Comparison of ENCODE assay signal across 11 cellular contexts in genomic region chr5:14594378-14595074, GRCh38. TPM values are rescaled to one million over a fixed set of nuclear protein-coding genes. Genes with fewer than 3 reads are reported as not detected.
DNase-seq lines count a peak whose midpoint lies in the region; ATAC-seq and TF ChIP-seq lines count a peak whose summit lies in the region.
"Had no signal": no experiment of that assay in that cellular context is flagged by ENCODE, and none has a peak within 500 bp of the region (broad histone marks: within the 10 kb centered on the region; RNA-seq: fewer than 3 reads in every experiment).

No MANE protein-coding gene starts in this region.

- no peak for ATAC-seq in CD4-positive, alpha-beta T cell (ENCODE audit: poor library complexity)
- no peak for ATAC-seq in GM21390 (IDR thresholded peaks at IDR 0.05; ENCODE audit: unreplicated experiment)

- H3K18ac ChIP-seq in trophoblast cell (ENCODE audit: low read length) = peak overlapping the region; percentile 28

- H2AK5ac ChIP-seq in trophoblast cell (ENCODE audit: low read length) = peak overlapping the region; percentile 59

- 70 to 77% (median 76%) methylated on average over 3 to 4 of the region's 4 CpGs for WGBS in adrenal gland, 4 donors
- no CpG with 5 or more reads among the region's 4 CpGs for WGBS in trophoblast cell (ENCODE audit: extremely low coverage, insufficient coverage, insufficient read length)
- WGBS in smooth muscle cell (ENCODE audit: low lambda C conversion rate) = 91% methylated on average over 4 of the region's 4 CpGs

- H3K4me1 Mint-ChIP-seq in CD4-positive, alpha-beta T cell (ENCODE audit: low read depth) = peaks cover 86% of the 10 kb centered on the region
- H3K4me1 Mint-ChIP-seq in MCF 10A (ENCODE audit: insufficient read depth, unreplicated experiment) = no peaks in the 10 kb centered on the region

- H3K36me3 Mint-ChIP-seq in CD4-positive, alpha-beta T cell (ENCODE audit: low read depth) = no peaks in the 10 kb centered on the region
- H3K36me3 Mint-ChIP-seq in MCF 10A (ENCODE audit: insufficient read depth, unreplicated experiment) = no peaks in the 10 kb centered on the region

- peaks cover 2% of the 10 kb centered on the region for H3K79me1 ChIP-seq in trophoblast cell (ENCODE audit: low read length)

- H4K8ac ChIP-seq in trophoblast cell (ENCODE audit: low read depth, low read length) = no peak overlapping the region

- H3K4me3 ChIP-seq in Loucy (ENCODE audit: low read length, poor library complexity, severe bottlenecking) (peak overlapping the region; percentile 67), adrenal gland (no peak overlapping the region), trophoblast cell (ENCODE audit: low read depth, low read length) (no peak overlapping the region), smooth muscle cell (no peak overlapping the region)

- BruUV-seq in MCF 10A (replicated peaks; lab: Mats Ljungman, UMichigan) = no TSS peak

- H3K4me3 Mint-ChIP-seq in CD4-positive, alpha-beta T cell = peak overlapping the region; percentile 83
- no peak overlapping the region for H3K4me3 Mint-ChIP-seq in MCF 10A (ENCODE audit: unreplicated experiment)
- H3K4me3 Mint-ChIP-seq: H9 had no signal

- H4K20me1 ChIP-seq in Loucy (ENCODE audit: insufficient read depth, low read length, poor library complexity, severe bottlenecking) (no peaks in the 10 kb centered on the region), smooth muscle cell (ENCODE audit: low read depth) (no peaks in the 10 kb centered on the region)

- peak overlapping the region; percentile 91 for H3K27ac Mint-ChIP-seq in CD4-positive, alpha-beta T cell
- H3K27ac Mint-ChIP-seq in MCF 10A (ENCODE audit: low read depth, unreplicated experiment) = no peak overlapping the region
- H3K27ac Mint-ChIP-seq: H9 had no signal

- H2BK120ac ChIP-seq in trophoblast cell (ENCODE audit: insufficient read depth, low read length, poor library complexity) = no peak overlapping the region

- no peak for TF ChIP-seq CTCF in CD4-positive, alpha-beta T cell (IDR thresholded peaks at IDR 0.05)
- TF ChIP-seq CTCF in Loucy (conservative IDR thresholded peaks at IDR 0.05; ENCODE audit: low read length) (no peak), adrenal gland (IDR thresholded peaks at IDR 0.05) (no peak), smooth muscle cell (IDR thresholded peaks at IDR 0.05; ENCODE audit: borderline replicate concordance, insufficient read depth, poor library complexity, severe bottlenecking) (no peak), MCF 10A (IDR thresholded peaks at IDR 0.05; ENCODE audit: unreplicated experiment) (no peak)

- H3K14ac ChIP-seq in trophoblast cell (ENCODE audit: low read length) = no peak overlapping the region

- H3K4me1 ChIP-seq in Loucy (ENCODE audit: insufficient read depth, low read length, poor library complexity, severe bottlenecking) (peaks cover 80% of the 10 kb centered on the region), adrenal gland (replicated peaks in 1 of 2) (peaks cover 0 to 11% of the 10 kb centered on the region in 2 donors), trophoblast cell (ENCODE audit: control insufficient read depth in 1 of 2, insufficient read depth in 2 of 2, low read length in 2 of 2) (peaks cover 8 to 10% of the 10 kb centered on the region in 2 experiments), smooth muscle cell (ENCODE audit: low read depth) (no peaks in the 10 kb centered on the region)

- no peak overlapping the region for H2AFZ ChIP-seq in Loucy (ENCODE audit: low read length)
- no peak overlapping the region for H2AFZ ChIP-seq in trophoblast cell (ENCODE audit: insufficient read depth, low read length, poor library complexity)
- H2AFZ ChIP-seq in smooth muscle cell (ENCODE audit: low read depth) = no peak overlapping the region

- H3K27ac ChIP-seq in CD4-positive, alpha-beta T cell (ENCODE audit: low read depth, low read length) = peak overlapping the region; percentile 68
- H3K27ac ChIP-seq in adrenal gland = peak overlapping the region in 4 of 5 donors; percentile 29 to 79 (median 70)
- no peak overlapping the region for H3K27ac ChIP-seq in trophoblast cell (ENCODE audit: low read depth, low read length)
- no peak overlapping the region for H3K27ac ChIP-seq in smooth muscle cell (ENCODE audit: low read depth)

- intact Hi-C loops in CD4-positive, alpha-beta T cell (cut with DNase I, micrococcal nuclease) = loop anchor here in 1 of 2 experiments (5.0 kb wide), 1 partner anchor 197 kb away; no protein-coding TSS in a partner anchor
- intact Hi-C loops in adrenal gland (cut with DNase I) = no loop called here
- intact Hi-C loops in MCF 10A (cut with micrococcal nuclease) = no loop called here

- peaks cover 86% of the 10 kb centered on the region for H3K79me2 ChIP-seq in Loucy (ENCODE audit: insufficient read depth, low read length)
- no peaks in the 10 kb centered on the region for H3K79me2 ChIP-seq in trophoblast cell (ENCODE audit: control insufficient read depth, insufficient read depth, low read length, poor library complexity)
- H3K79me2 ChIP-seq in smooth muscle cell (ENCODE audit: low read depth) = no peaks in the 10 kb centered on the region

- peak overlapping the region; percentile 50 for H4K91ac ChIP-seq in trophoblast cell (ENCODE audit: low read depth, low read length)

- H3K36me3 ChIP-seq in Loucy (ENCODE audit: insufficient read depth, low read length) (no peaks in the 10 kb centered on the region), adrenal gland (replicated peaks in 1 of 2) (no peaks in the 10 kb centered on the region), trophoblast cell (ENCODE audit: control insufficient read depth in 1 of 2, insufficient read depth in 2 of 2, low read length in 2 of 2) (no peaks in the 10 kb centered on the region), smooth muscle cell (ENCODE audit: low read depth) (no peaks in the 10 kb centered on the region)

- no peak overlapping the region for H3K4ac ChIP-seq in trophoblast cell (ENCODE audit: low read depth, low read length)

- H3K9ac ChIP-seq in Loucy (ENCODE audit: low read depth, low read length, poor library complexity, severe bottlenecking) (peak overlapping the region; percentile 60), trophoblast cell (ENCODE audit: low read length) (no peak overlapping the region), smooth muscle cell (ENCODE audit: low read depth) (no peak overlapping the region)

- CTCF ChIA-PET in CD4-positive, alpha-beta T cell (lab: Charles Lee) = interaction anchor here (2.2 kb wide), 1 partner anchor 12 kb away, joined by 13 read pairs; the partner anchor contains the start of gene OTULINL
- CTCF ChIA-PET in MCF 10A (lab: Yijun Ruan, JAX) = no interaction called here

- H3K4me2 ChIP-seq in Loucy (ENCODE audit: low read depth, low read length, poor library complexity, severe bottlenecking) = peak overlapping the region; percentile 82
- no peak overlapping the region for H3K4me2 ChIP-seq in trophoblast cell (ENCODE audit: low read length)
- no peak overlapping the region for H3K4me2 ChIP-seq in smooth muscle cell

- TF ChIP-seq POLR2A in adrenal gland (IDR thresholded peaks at IDR 0.05) = no peak

- no peaks in the 10 kb centered on the region for H3K27me3 Mint-ChIP-seq in CD4-positive, alpha-beta T cell
- H3K27me3 Mint-ChIP-seq in MCF 10A (ENCODE audit: insufficient read depth, unreplicated experiment) = peaks cover 16% of the 10 kb centered on the region

- no peak overlapping the region for H3K23ac ChIP-seq in trophoblast cell (ENCODE audit: low read length)

- POLR2A ChIA-PET in CD4-positive, alpha-beta T cell (lab: Charles Lee) = interaction anchor here (0.8 to 5.7 kb wide), 4 partner anchors 11 to 181 kb away, joined by 3 to 85 read pairs (median 5); partner anchors contain the start of gene OTULINL
- POLR2A ChIA-PET in MCF 10A (lab: Yijun Ruan, JAX) = no interaction called here

- H2BK12ac ChIP-seq in trophoblast cell (ENCODE audit: low read length) = peak overlapping the region; percentile 42

- H3K27me3 ChIP-seq in CD4-positive, alpha-beta T cell (ENCODE audit: control insufficient read depth, insufficient read depth, low read length) = no peaks in the 10 kb centered on the region
- H3K27me3 ChIP-seq in Loucy (ENCODE audit: insufficient read depth, low read length, poor library complexity, severe bottlenecking) (no peaks in the 10 kb centered on the region), adrenal gland (no peaks in the 10 kb centered on the region), trophoblast cell (ENCODE audit: insufficient read depth, low read length) (no peaks in the 10 kb centered on the region), smooth muscle cell (ENCODE audit: low read depth) (no peaks in the 10 kb centered on the region)

- no peak overlapping the region for H2BK5ac ChIP-seq in trophoblast cell (ENCODE audit: low read depth, low read length, poor library complexity)

- H4K12ac ChIP-seq in trophoblast cell (ENCODE audit: low read depth, low read length) = no peak overlapping the region

- no peaks in the 10 kb centered on the region for H3K9me3 Mint-ChIP-seq in CD4-positive, alpha-beta T cell
- no peaks in the 10 kb centered on the region for H3K9me3 Mint-ChIP-seq in MCF 10A (ENCODE audit: unreplicated experiment)

- H3K9me3 ChIP-seq in CD4-positive, alpha-beta T cell (ENCODE audit: control insufficient read depth, low read length) = no peaks in the 10 kb centered on the region
- no peaks in the 10 kb centered on the region for H3K9me3 ChIP-seq in Loucy (ENCODE audit: insufficient read depth, low read depth, low read length)
- H3K9me3 ChIP-seq in adrenal gland (replicated peaks in 1 of 3) = no peaks in the 10 kb centered on the region
- H3K9me3 ChIP-seq in trophoblast cell (ENCODE audit: insufficient read depth, low read depth, low read length) = no peaks in the 10 kb centered on the region
- no peaks in the 10 kb centered on the region for H3K9me3 ChIP-seq in smooth muscle cell (replicated peaks; ENCODE audit: low read depth)

- no peak for DNase-seq in CD4-positive, alpha-beta T cell
- peak in 1 of 7 donors; percentile 46 for DNase-seq in adrenal gland
- no peak for DNase-seq in trophoblast cell
- no peak for DNase-seq in smooth muscle cell (lab: John Stamatoyannopoulos, UW; ENCODE audit: unreplicated experiment)
- DNase-seq in NCI-H446 (lab: John Stamatoyannopoulos, UW) = no peak
- DNase-seq in MCF 10A (ENCODE audit: unreplicated experiment) = no peak
- DNase-seq: H9, NCI-H1105 treated with DMSO at 0.1 percent for 48 hours, NCI-H774 had no signal

- H3F3A ChIP-seq in Loucy (ENCODE audit: low read depth) (peaks cover 11% of the 10 kb centered on the region; the same call in 1 of the 2 replicates), smooth muscle cell (ENCODE audit: low read depth) (no peaks in the 10 kb centered on the region)

- no peaks in the 10 kb centered on the region for H3K9me2 ChIP-seq in Loucy (replicated peaks; ENCODE audit: low read depth, low read length)

RNA-seq across cellular contexts. Expression of gene OTULINL, which starts 12.9 kb away (rescaled TPM):
- 10 to 100 TPM; 55.6 to 60.9 TPM for total RNA-seq in CD4-positive, alpha-beta T cell
- 10 to 100 TPM in 5 of 8 donors, 1 to 10 TPM in 3; 5.2 to 76.9 (median 10.3) TPM for total RNA-seq in adrenal gland
- 1 to 10 TPM; 2.6 to 5.7 (median 3.4) TPM for polyA plus RNA-seq in adrenal gland
- polyA plus RNA-seq in trophoblast cell (2013) = 4.2 and 4.7 TPM in 2 replicates
- 0.63 and 1.1 TPM in 2 replicates for total RNA-seq in smooth muscle cell
- polyA plus RNA-seq in smooth muscle cell = 0.19 and 0.79 TPM in 2 replicates
- not detected in 2 replicates for total RNA-seq in MCF 10A (2022)

Comparison
In these comparisons a context has a peak if more than half of its experiments do, and no peak if none do; other contexts are left out.
1. H3K27ac ChIP-seq: peak in CD4-positive, alpha-beta T cell (single experiment) and adrenal gland (4 of 5); none in trophoblast cell (single experiment) and smooth muscle cell (single experiment).